Comparison of ENCODE assay signal across 11 cellular contexts in the genomic region with DNA sequence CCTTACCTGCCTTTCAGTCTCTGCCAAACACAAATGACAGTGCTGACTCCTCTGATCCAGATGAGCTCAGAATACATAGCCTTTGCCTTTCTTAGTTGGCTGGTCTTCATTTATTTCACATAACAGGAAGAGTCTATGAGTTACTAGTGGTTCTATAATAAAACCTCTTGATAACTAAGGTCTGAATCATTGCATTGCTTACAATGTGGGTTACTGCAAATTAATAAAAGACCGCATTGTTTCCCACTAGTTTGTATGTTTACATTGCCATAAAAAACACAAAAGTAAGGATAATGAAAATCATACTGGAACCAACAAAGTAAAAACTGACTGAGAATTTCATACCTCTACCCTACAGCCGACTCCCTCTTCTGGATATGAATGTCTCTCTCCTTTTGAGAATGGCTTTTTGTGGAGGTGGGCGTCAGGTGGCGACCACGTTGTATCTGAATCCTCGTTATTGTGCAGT.
DNase-seq lines count a peak whose midpoint lies in the region; ATAC-seq and TF ChIP-seq lines count a peak whose summit lies in the region.
"Had no signal": no experiment of that assay in that cellular context is flagged by ENCODE, and none has a peak within 500 bp of the region (broad histone marks: within the 10 kb centered on the region; RNA-seq: fewer than 3 reads in every experiment).

No MANE protein-coding gene starts in this region.

- 90% methylated on average over 6 of the region's 6 CpGs for WGBS in hepatocyte (ENCODE audit: low lambda C conversion rate, missing lambda C conversion rate)
- 66 to 68% methylated on average over 6 of the region's 6 CpGs for WGBS in esophagus squamous epithelium, 2 donors

- no peak overlapping the region for H3K4me3 ChIP-seq in hepatocyte
- H3K4me3 ChIP-seq in esophagus squamous epithelium: no peak overlapping the region
- H3K4me3 ChIP-seq: thoracic aorta had no signal

- H3K27ac ChIP-seq in hepatocyte (no peak overlapping the region), esophagus squamous epithelium (peak overlapping the region in 1 of 4 donors; percentile 9)
- H3K27ac ChIP-seq: parathyroid adenoma, thoracic aorta had no signal

- H3K27me3 ChIP-seq in hepatocyte: no peaks in the 10 kb centered on the region
- no peaks in the 10 kb centered on the region for H3K27me3 ChIP-seq in esophagus squamous epithelium

- no peak overlapping the region for H3K4me2 ChIP-seq in hepatocyte

- DNase-seq in AG08395 (ENCODE audit: low spot score) (peak; percentile 60), HCEC 1CT (peak; percentile 95), amniotic epithelial cell (ENCODE audit: low read depth) (peak; percentile 82), hepatocyte (ENCODE audit: low spot score) (no peak), esophagus squamous epithelium (lab: John Stamatoyannopoulos, UW) (no peak), NCI-H446 (lab: John Stamatoyannopoulos, UW) (no peak)
- DNase-seq: NCI-H1417 treated with DMSO at 0.1 percent for 48 hours had no signal

- peak; percentile 14 for TF ChIP-seq CTCF in hepatocyte (IDR thresholded peaks at IDR 0.05; ENCODE audit: poor library complexity)
- TF ChIP-seq CTCF in esophagus squamous epithelium (IDR thresholded peaks at IDR 0.05): no peak

- no peaks in the 10 kb centered on the region for H3K79me2 ChIP-seq in hepatocyte
- H3K79me2 ChIP-seq: parathyroid adenoma had no signal

- H3K36me3 ChIP-seq in hepatocyte (replicated peaks; ENCODE audit: insufficient read depth, low read depth): no peaks in the 10 kb centered on the region
- no peaks in the 10 kb centered on the region for H3K36me3 ChIP-seq in esophagus squamous epithelium
- H3K36me3 ChIP-seq: thoracic aorta had no signal

- TF ChIP-seq POLR2A in esophagus squamous epithelium (IDR thresholded peaks at IDR 0.05): no peak

- H3K4me1 ChIP-seq in hepatocyte (ENCODE audit: insufficient read depth) (peaks cover 3% of the 10 kb centered on the region), esophagus squamous epithelium (peaks cover 7 to 35% (median 9%) of the 10 kb centered on the region in 3 donors)
- H3K4me1 ChIP-seq: parathyroid adenoma had no signal

- H4K20me1 ChIP-seq in hepatocyte (ENCODE audit: insufficient read depth, poor library complexity, severe bottlenecking): no peaks in the 10 kb centered on the region

- intact Hi-C loops in esophagus squamous epithelium (cut with DNase I): loop anchor here (10.0 kb wide), 2 partner anchors 109 to 229 kb away; no protein-coding TSS in a partner anchor

- H2AFZ ChIP-seq in hepatocyte: no peak overlapping the region
- H2AFZ ChIP-seq: parathyroid adenoma had no signal

- no peaks in the 10 kb centered on the region for H3K9me3 ChIP-seq in hepatocyte (ENCODE audit: low read depth)
- no peaks in the 10 kb centered on the region for H3K9me3 ChIP-seq in esophagus squamous epithelium
- H3K9me3 ChIP-seq: thoracic aorta had no signal

- no peaks in the 10 kb centered on the region for H3K9me2 ChIP-seq in hepatocyte (replicated peaks; ENCODE audit: insufficient read depth)

- no peak for ATAC-seq in GM21619 (IDR thresholded peaks at IDR 0.05; ENCODE audit: unreplicated experiment)
- no peak for ATAC-seq in GM18511 (IDR thresholded peaks at IDR 0.05; ENCODE audit: unreplicated experiment)

Comparison
In these comparisons a context has a peak if more than half of its experiments do, and no peak if none do; other contexts are left out.
1. DNase-seq: peak in AG08395 (single experiment), HCEC 1CT (single experiment) and amniotic epithelial cell (single experiment); none in hepatocyte (single experiment), esophagus squamous epithelium (single experiment) and NCI-H446 (0 of 2).